In the genomic region with DNA sequence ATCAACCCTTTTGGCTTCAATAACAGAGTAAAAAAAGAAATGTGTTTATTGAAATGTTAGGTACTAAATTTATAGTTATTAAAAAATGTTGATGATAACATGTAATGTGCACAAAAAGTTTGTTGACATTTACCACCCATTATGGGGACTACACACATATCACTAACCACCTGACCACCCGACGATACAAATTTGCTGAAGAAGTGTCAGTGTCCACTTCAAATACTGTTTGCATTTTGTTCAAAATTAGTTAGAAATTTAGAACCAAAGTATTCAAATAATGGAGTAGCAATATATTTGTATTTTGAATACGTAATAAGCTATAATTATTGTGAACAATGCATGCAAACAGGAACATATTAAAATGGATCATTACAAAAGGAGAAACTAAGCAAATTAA, we compare ENCODE assay signal across 28 cellular contexts. TPM values are rescaled to one million over a fixed set of nuclear protein-coding genes. Genes with fewer than 3 reads are reported as not detected.
"Had no signal": no experiment of that assay in that cellular context is flagged by ENCODE, and none has a peak within 500 bp of the region (broad histone marks: within the 10 kb centered on the region; RNA-seq: fewer than 3 reads in every experiment).

No MANE protein-coding gene starts in this region.

- H3K27me3 ChIP-seq: brain microvascular endothelial cell, esophagus squamous epithelium, gastroesophageal sphincter had no signal

- H3K27ac ChIP-seq: brain microvascular endothelial cell, coronary artery, esophagus squamous epithelium, gastroesophageal sphincter had no signal

- H3K4me1 ChIP-seq: esophagus squamous epithelium, gastroesophageal sphincter had no signal

- H3K4me3 ChIP-seq: coronary artery, esophagus squamous epithelium, gastroesophageal sphincter had no signal

- ATAC-seq: activated naive CD4-positive, alpha-beta T cell treated with anti-CD3 and anti-CD28 coated beads, Interleukin-2, amount 50 U/mL, for 72 hours; activated T-cell treated with anti-CD3 and anti-CD28 coated beads, Interleukin-2, amount 50 U/mL, for 72 hours; effector memory CD8-positive, alpha-beta T cell; gastroesophageal sphincter; T-helper 17 cell had no signal

- DNase-seq: activated CD4-positive, alpha-beta memory T cell treated with anti-CD3 and anti-CD28 coated beads, Interleukin-2, amount 10 ng/mL, durations not matched to agents 7 days and 5 days; activated CD4-positive, alpha-beta T cell treated with anti-CD3 and anti-CD28 coated beads for 1 hour; activated CD4-positive, alpha-beta T cell treated with anti-CD3 and anti-CD28 coated beads for 4 hours; activated CD4-positive, alpha-beta T cell treated with anti-CD3 and anti-CD28 coated beads, Interleukin-2, amount 10 ng/mL, durations not matched to agents 7 days and 5 days; activated CD4-positive, alpha-beta T cell treated with anti-CD3 and anti-CD28 coated beads, Interleukin-2, amount 50 U/mL, for 4 hours; activated CD4-positive, CD25-positive, alpha-beta regulatory T cell; activated CD8-positive, alpha-beta memory T cell treated with anti-CD3 and anti-CD28 coated beads, Interleukin-2, amount 50 U/mL, for 48 hours; activated gamma-delta T cell; activated naive CD4-positive, alpha-beta T cell; activated naive CD4-positive, alpha-beta T cell treated with anti-CD3 and anti-CD28 coated beads, Interleukin-2, amount 10 ng/mL, durations not matched to agents 7 days and 5 days; activated naive CD8-positive, alpha-beta T cell treated with anti-CD3 and anti-CD28 coated beads, Interleukin-2, amount 10 ng/mL, durations not matched to agents 7 days and 5 days; activated T-cell treated with anti-CD3 and anti-CD28 coated beads for 4 hours; activated T-cell treated with anti-CD3 and anti-CD28 coated beads, Interleukin-2, amount 50 U/mL, for 24 hours; activated T-cell treated with anti-CD3 and anti-CD28 coated beads, Interleukin-2, amount 50 U/mL, for 72 hours; brain microvascular endothelial cell; central memory CD4-positive, alpha-beta T cell; cerebellar nuclear complex; effector CD4-positive, alpha-beta T cell; effector memory CD8-positive, alpha-beta T cell; erythroblast; esophagus squamous epithelium; T-helper 1 cell; T-helper 17 cell; T1000 had no signal

- H3K36me3 ChIP-seq: brain microvascular endothelial cell, esophagus squamous epithelium, gastroesophageal sphincter had no signal

- H3K9me3 ChIP-seq: esophagus squamous epithelium, gastroesophageal sphincter had no signal

RNA-seq across cellular contexts. Expression of gene KCNH8, which starts 54.4 kb away (rescaled TPM):
- total RNA-seq: activated CD4-positive, alpha-beta memory T cell treated with anti-CD3 and anti-CD28 coated beads, Interleukin-2, amount 10 ng/mL, durations not matched to agents 7 days and 5 days; activated CD4-positive, alpha-beta T cell treated with anti-CD3 and anti-CD28 coated beads, Interleukin-2, amount 10 ng/mL, durations not matched to agents 7 days and 5 days; activated naive CD4-positive, alpha-beta T cell treated with anti-CD3 and anti-CD28 coated beads, Interleukin-2, amount 50 U/mL, for 72 hours; activated naive CD8-positive, alpha-beta T cell treated with anti-CD3 and anti-CD28 coated beads, Interleukin-2, amount 10 ng/mL, durations not matched to agents 7 days and 5 days; fibroblast of villous mesenchyme had no signal
